ENCODE assay signal across 10 cellular contexts in genomic region chr1:41599912-41600311, GRCh38.
A peak's percentile ranks its signal among the peaks of the same experiment; 100 is the strongest.
DNase-seq lines count a peak whose midpoint lies in the region; ATAC-seq and TF ChIP-seq lines count a peak whose summit lies in the region.
"Had no signal": no experiment of that assay in that cellular context is flagged by ENCODE, and none has a peak within 500 bp of the region (broad histone marks: within the 10 kb centered on the region; RNA-seq: fewer than 3 reads in every experiment).

No MANE protein-coding gene starts in this region.

- intact Hi-C loops in tibial artery (cut with DNase I; ENCODE audit: low total_unique reads) = no loop called here

- TF ChIP-seq CTCF in WERI-Rb-1 (IDR thresholded peaks at IDR 0.05; ENCODE audit: low read depth, low read length) (peak; percentile 27; the same call in 1 of the 2 replicates), foreskin fibroblast (IDR thresholded peaks at IDR 0.05; ENCODE audit: low read depth, low read length) (peak; percentile 46), tibial artery (IDR thresholded peaks at IDR 0.05) (peak; percentile 50 to 61)

- no peak for DNase-seq in activated T-cell treated with anti-CD3 and anti-CD28 coated beads, Interleukin-2, amount 50 U/mL, for 72 hours
- no peak for DNase-seq in activated T-cell treated with anti-CD3 and anti-CD28 coated beads, Interleukin-2, amount 50 U/mL, for 48 hours
- DNase-seq in WERI-Rb-1 = no peak
- peak; percentile 24 to 71 for DNase-seq in foreskin fibroblast
- DNase-seq in tibial artery = no peak
- no peak for DNase-seq in NCI-H774 (lab: John Stamatoyannopoulos, UW)
- DNase-seq in DMS153 treated with DMSO at 0.1 percent for 48 hours (lab: John Stamatoyannopoulos, UW; ENCODE audit: unreplicated experiment) = no peak
- DNase-seq: occipital lobe had no signal

- peak overlapping the region; percentile 11 for H3K27ac Mint-ChIP-seq in activated T-cell treated with anti-CD3 and anti-CD28 coated beads, Interleukin-2, amount 50 U/mL, for 72 hours

- H3K27me3 Mint-ChIP-seq in activated T-cell treated with anti-CD3 and anti-CD28 coated beads, Interleukin-2, amount 50 U/mL, for 72 hours (ENCODE audit: low read depth) = no peaks in the 10 kb centered on the region

- H3K36me3 ChIP-seq in WERI-Rb-1 (no peaks in the 10 kb centered on the region), tibial artery (no peaks in the 10 kb centered on the region)
- H3K36me3 ChIP-seq: BLaER1 had no signal

- ATAC-seq in activated T-cell treated with anti-CD3 and anti-CD28 coated beads, Interleukin-2, amount 50 U/mL, for 72 hours (replicated peaks in 1 of 2) = no peak
- no peak for ATAC-seq in HG03469 (IDR thresholded peaks at IDR 0.05; ENCODE audit: unreplicated experiment)

- H3K4me1 Mint-ChIP-seq in activated T-cell treated with anti-CD3 and anti-CD28 coated beads, Interleukin-2, amount 50 U/mL, for 72 hours (ENCODE audit: low read depth) = peaks cover 56% of the 10 kb centered on the region

- H3K4me1 ChIP-seq in tibial artery = no peaks in the 10 kb centered on the region
- H3K4me1 ChIP-seq: BLaER1 had no signal

- H3K9me3 ChIP-seq in WERI-Rb-1 (ENCODE audit: severe bottlenecking) (no peaks in the 10 kb centered on the region), tibial artery (no peaks in the 10 kb centered on the region)
- H3K9me3 ChIP-seq: BLaER1 had no signal

- H3K4me3 ChIP-seq in WERI-Rb-1 (ENCODE audit: low read depth, low read length) = no peak overlapping the region
- H3K4me3 ChIP-seq in foreskin fibroblast (ENCODE audit: low read depth in 1 of 2, low read length in 2 of 2) = no peak overlapping the region
- no peak overlapping the region for H3K4me3 ChIP-seq in tibial artery
- H3K4me3 ChIP-seq: BLaER1 had no signal

- peaks cover 3 to 31% of the 10 kb centered on the region in 2 donors for H3K36me3 Mint-ChIP-seq in activated T-cell treated with anti-CD3 and anti-CD28 coated beads, Interleukin-2, amount 50 U/mL, for 72 hours (ENCODE audit: insufficient read depth in 2 of 2)

- peaks cover 2 to 4% of the 10 kb centered on the region in 2 donors for H3K9me3 Mint-ChIP-seq in activated T-cell treated with anti-CD3 and anti-CD28 coated beads, Interleukin-2, amount 50 U/mL, for 72 hours

- no peak overlapping the region for H3K27ac ChIP-seq in WERI-Rb-1
- no peak overlapping the region for H3K27ac ChIP-seq in tibial artery
- H3K27ac ChIP-seq: BLaER1 had no signal

- no peak overlapping the region for H3K4me3 Mint-ChIP-seq in activated T-cell treated with anti-CD3 and anti-CD28 coated beads, Interleukin-2, amount 50 U/mL, for 72 hours

- no peaks in the 10 kb centered on the region for H3K27me3 ChIP-seq in WERI-Rb-1 (ENCODE audit: insufficient read depth, low read depth, severe bottlenecking)
- H3K27me3 ChIP-seq in tibial artery = no peaks in the 10 kb centered on the region
- H3K27me3 ChIP-seq: BLaER1 had no signal

Comparison
In these comparisons a context has a peak if more than half of its experiments do, and no peak if none do; other contexts are left out.
1. DNase-seq: peak in foreskin fibroblast (2 of 2); none in activated T-cell treated with anti-CD3 and anti-CD28 coated beads, Interleukin-2, amount 50 U/mL, for 72 hours (0 of 2), activated T-cell treated with anti-CD3 and anti-CD28 coated beads, Interleukin-2, amount 50 U/mL, for 48 hours (0 of 2), WERI-Rb-1 (single experiment), tibial artery (0 of 2), NCI-H774 (single experiment) and DMS153 treated with DMSO at 0.1 percent for 48 hours (single experiment).
2. Peak in every context shown above with its lines, with median percentiles within 50 percentile points of each other: CTCF ChIP-seq.